Comparison of ENCODE assay signal across 9 cellular contexts in the genomic region with DNA sequence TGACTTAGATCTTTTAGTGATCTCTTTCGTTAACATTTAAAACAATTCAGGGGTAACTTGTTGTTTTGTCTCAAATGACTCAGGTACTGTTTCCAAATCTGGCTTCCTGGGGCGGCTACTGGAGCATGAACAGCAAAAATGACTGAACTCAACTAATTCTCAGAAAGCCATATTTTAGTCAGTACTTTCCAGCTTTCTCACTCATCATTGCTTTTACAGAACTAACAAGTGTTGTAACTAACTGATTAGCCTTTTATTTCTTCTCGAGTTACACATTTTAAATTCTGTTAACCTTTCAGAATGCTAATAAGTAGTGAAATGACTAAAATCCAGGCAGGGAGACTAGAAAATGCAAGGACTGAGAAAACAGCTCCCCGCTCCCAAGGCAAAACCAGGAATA. TPM values are rescaled to one million over a fixed set of nuclear protein-coding genes. Genes with fewer than 3 reads are reported as not detected.
DNase-seq lines count a peak whose midpoint lies in the region; ATAC-seq, FAIRE-seq and TF ChIP-seq lines count a peak whose summit lies in the region.
"Had no signal": no experiment of that assay in that cellular context is flagged by ENCODE, and none has a peak within 500 bp of the region (broad histone marks: within the 10 kb centered on the region; RNA-seq: fewer than 3 reads in every experiment).

No MANE protein-coding gene starts in this region.

- peak; percentile 87 for FAIRE-seq in GM18507 (lab: Jason Lieb, UNC)
- FAIRE-seq: frontal cortex had no signal

- no peak for TF ChIP-seq CTCF in epithelial cell of proximal tubule (conservative IDR thresholded peaks at IDR 0.05; ENCODE audit: low read depth, low read length)
- no peak for TF ChIP-seq CTCF in foreskin keratinocyte (conservative IDR thresholded peaks at IDR 0.05)

- ATAC-seq in GM19395 (IDR thresholded peaks at IDR 0.05; ENCODE audit: unreplicated experiment), result peak; percentile 78
- ATAC-seq in HG03135 (IDR thresholded peaks at IDR 0.05; ENCODE audit: unreplicated experiment), result peak; percentile 76
- no peak for ATAC-seq in foreskin keratinocyte

- no peaks in the 10 kb centered on the region for H3K27me3 ChIP-seq in foreskin keratinocyte

- no peak overlapping the region for H3K27ac ChIP-seq in foreskin keratinocyte

- DNase-seq in GM18507 (ENCODE audit: extremely low spot score, insufficient read length, low read depth) (no peak), epithelial cell of proximal tubule (ENCODE audit: low read depth) (no peak), foreskin keratinocyte (no peak), NCI-H146 (lab: John Stamatoyannopoulos, UW) (no peak), COR-L47 (lab: John Stamatoyannopoulos, UW) (no peak)
- DNase-seq: EL had no signal

- H3K4me1 ChIP-seq in foreskin keratinocyte, result peaks cover 5% of the 10 kb centered on the region

- peak overlapping the region; percentile 18 for H3K4me3 ChIP-seq in epithelial cell of proximal tubule (ENCODE audit: low read depth, low read length)

RNA-seq across cellular contexts. Expression of a gene that starts 55.3 kb away (rescaled TPM):
- total RNA-seq in epithelial cell of proximal tubule, result 3.7 and 4.5 TPM in 2 replicates
- total RNA-seq in foreskin keratinocyte, result 8.2 and 8.6 TPM in 2 replicates
- 2.1 and 2.6 TPM in 2 replicates for polyA plus RNA-seq in foreskin keratinocyte
